In genomic region chr15:59373215-59373614, GRCh38 we compare ENCODE assay signal across 8 cellular contexts. TPM values are rescaled to one million over a fixed set of nuclear protein-coding genes. Genes with fewer than 3 reads are reported as not detected.
A peak's percentile ranks its signal among the peaks of the same experiment; 100 is the strongest.
DNase-seq lines count a peak whose midpoint lies in the region; ATAC-seq, FAIRE-seq and TF ChIP-seq lines count a peak whose summit lies in the region.

No MANE protein-coding gene starts in this region.

- ATAC-seq in WTC11, result no peak
- ATAC-seq in HG02610 (IDR thresholded peaks at IDR 0.05; ENCODE audit: unreplicated experiment), result no peak

- peak overlapping the region; percentile 80 for H3K4me2 ChIP-seq in GM23248 (ENCODE audit: unreplicated experiment)
- peak overlapping the region; percentile 81 for H3K4me2 ChIP-seq in hepatocyte
- H3K4me2 ChIP-seq in skeletal muscle satellite cell (ENCODE audit: low read length), result peak overlapping the region; percentile 81

- POLR2A ChIA-PET in WTC11 (lab: Charles Lee), result interaction anchor here (0.6 to 1.8 kb wide), 29 partner anchors 8 to 602 kb away, joined by 3 to 34 read pairs (median 4); partner anchors contain the start of genes FAM81A and MINDY2

- peak overlapping the region; percentile 57 for H3K27ac ChIP-seq in GM23248
- peak overlapping the region; percentile 83 for H3K27ac ChIP-seq in hepatocyte

- H3K27me3 ChIP-seq in GM23248 (replicated peaks; ENCODE audit: insufficient read depth) (no peaks in the 10 kb centered on the region), hepatocyte (no peaks in the 10 kb centered on the region), skeletal muscle satellite cell (ENCODE audit: control insufficient read depth, insufficient read depth, low read length) (no peaks in the 10 kb centered on the region)

- H2AFZ ChIP-seq in GM23248 (peak overlapping the region; percentile 76), hepatocyte (peak overlapping the region; percentile 64)

- CTCF ChIA-PET in WTC11 (lab: Charles Lee), result interaction anchor here (0.8 to 2.8 kb wide), 6 partner anchors 7 to 203 kb away, joined by 3 to 22 read pairs (median 4); no protein-coding TSS in a partner anchor

- WGBS in GM23248 (ENCODE audit: low coverage in 1 of 2, low lambda C conversion rate in 2 of 2, missing lambda C conversion rate in 2 of 2), 2 experiments, result 0 to 3% methylated on average over 6 of the region's 6 CpGs
- WGBS in hepatocyte (ENCODE audit: low lambda C conversion rate, missing lambda C conversion rate), result 10% methylated on average over 6 of the region's 6 CpGs

- no peaks in the 10 kb centered on the region for H3K9me3 Mint-ChIP-seq in WTC11

- H3K4me1 Mint-ChIP-seq in WTC11, result peaks cover 25% of the 10 kb centered on the region

- peak overlapping the region; percentile 91 for H3K4me3 Mint-ChIP-seq in WTC11

- DNase-seq in GM23248, result no peak
- no peak for DNase-seq in WTC11 (ENCODE audit: low spot score)
- DNase-seq in hepatocyte (ENCODE audit: low spot score), result no peak
- DNase-seq in HTR-8/SVneo (ENCODE audit: insufficient read length, low spot score), result no peak
- DNase-seq in activated CD8-positive, alpha-beta memory T cell treated with anti-CD3 and anti-CD28 coated beads, Interleukin-2, amount 50 U/mL, for 48 hours, result no peak
- DNase-seq in NAMALWA (ENCODE audit: low spot score), result no peak

- peaks cover 19% of the 10 kb centered on the region; the same call in 1 of the 2 replicates for H3F3A ChIP-seq in GM23248 (ENCODE audit: insufficient read depth)

- H4K20me1 ChIP-seq in GM23248 (ENCODE audit: insufficient read depth), result no peaks in the 10 kb centered on the region
- peaks cover 3% of the 10 kb centered on the region for H4K20me1 ChIP-seq in hepatocyte (ENCODE audit: insufficient read depth, poor library complexity, severe bottlenecking)

- H3K27ac Mint-ChIP-seq in WTC11, result peak overlapping the region; percentile 96

- H3K27me3 Mint-ChIP-seq in WTC11 (ENCODE audit: low read depth), result peaks cover 26% of the 10 kb centered on the region

- H3K36me3 ChIP-seq in GM23248 (ENCODE audit: low read depth), result no peaks in the 10 kb centered on the region
- no peaks in the 10 kb centered on the region for H3K36me3 ChIP-seq in hepatocyte (replicated peaks; ENCODE audit: insufficient read depth, low read depth)
- no peaks in the 10 kb centered on the region for H3K36me3 ChIP-seq in skeletal muscle satellite cell (ENCODE audit: insufficient read depth, low read length)

- H3K4me3 ChIP-seq in GM23248 (peak overlapping the region; percentile 85), hepatocyte (peak overlapping the region; percentile 34), skeletal muscle satellite cell (ENCODE audit: low read length) (peak overlapping the region; percentile 79)

- no peaks in the 10 kb centered on the region for H3K36me3 Mint-ChIP-seq in WTC11

- H3K4me1 ChIP-seq in GM23248 (ENCODE audit: insufficient read depth) (peaks cover 15% of the 10 kb centered on the region), hepatocyte (ENCODE audit: insufficient read depth) (no peaks in the 10 kb centered on the region), skeletal muscle satellite cell (ENCODE audit: control insufficient read depth, insufficient read depth, low read length) (peaks cover 17% of the 10 kb centered on the region)

- in situ Hi-C loops in GM23248 (cut with MboI), result no loop called here

- H3K9me2 ChIP-seq in GM23248 (ENCODE audit: insufficient read depth), result no peaks in the 10 kb centered on the region
- no peaks in the 10 kb centered on the region for H3K9me2 ChIP-seq in hepatocyte (replicated peaks; ENCODE audit: insufficient read depth)

- H3K79me2 ChIP-seq in GM23248 (ENCODE audit: insufficient read depth) (peaks cover 59% of the 10 kb centered on the region), hepatocyte (peaks cover 33% of the 10 kb centered on the region)

- TF ChIP-seq CTCF in WTC11 (IDR thresholded peaks at IDR 0.05), result no peak
- TF ChIP-seq CTCF in hepatocyte (IDR thresholded peaks at IDR 0.05; ENCODE audit: poor library complexity), result no peak

- no peak for FAIRE-seq in HTR-8/SVneo (lab: Jason Lieb, UNC)

- no peaks in the 10 kb centered on the region for H3K9me3 ChIP-seq in GM23248 (ENCODE audit: low read depth)
- H3K9me3 ChIP-seq in hepatocyte (ENCODE audit: low read depth), result no peaks in the 10 kb centered on the region
- H3K9me3 ChIP-seq in skeletal muscle satellite cell (replicated peaks; ENCODE audit: low read length), result no peaks in the 10 kb centered on the region

- H3K9ac ChIP-seq in GM23248 (peak overlapping the region; percentile 78), skeletal muscle satellite cell (ENCODE audit: low read depth, low read length) (peak overlapping the region; percentile 89)

TF ChIP-seq in WTC11, 78 proteins besides CTCF, POLR2A, EP300 and RAD21:
- TF ChIP-seq FOXP4 (CRISPR knock-in tag; IDR thresholded peaks at IDR 0.05), result no peak
- TF ChIP-seq FOXP1 (CRISPR knock-in tag; IDR thresholded peaks at IDR 0.05; ENCODE audit: borderline replicate concordance), result no peak
- no peak for TF ChIP-seq ZNF532 (CRISPR knock-in tag; IDR thresholded peaks at IDR 0.05; ENCODE audit: borderline replicate concordance)
- 0 out of 2 replicates have a peak, but pooled peaks have one; percentile 5 for TF ChIP-seq MAX (CRISPR knock-in tag; IDR thresholded peaks at IDR 0.05)
- TF ChIP-seq E2F1 (CRISPR knock-in tag; IDR thresholded peaks at IDR 0.05), result no peak
- TF ChIP-seq GABPB1 (CRISPR knock-in tag; IDR thresholded peaks at IDR 0.05), result no peak
TF ChIP-seq in WTC11: peak in this region for 1.

RNA-seq across cellular contexts. Expression of gene MYO1E, which starts 0.5 kb away (rescaled TPM):
- total RNA-seq in GM23248 (2014; rRNA removed; shearing (Covaris generic)), result 155 and 224 TPM in 2 replicates
- polyA plus RNA-seq in GM23248 (2016; fragmentation: Nextera tagmentation; extraction: Ambion mirVana) (190 and 201 TPM in 2 replicates), hepatocyte (107 and 129 TPM in 2 replicates)
- total RNA-seq in WTC11 (2021) (83.6 to 104 TPM (median 99.9 TPM) in 3 replicates), hepatocyte (98.2 and 111 TPM in 2 replicates)
- 210 and 249 TPM in 2 replicates for total RNA-seq in skeletal muscle satellite cell (2012; rRNA removed)

Comparison
In these comparisons a context has a peak if more than half of its experiments do, and no peak if none do; other contexts are left out.
1. H3K4me3 ChIP-seq: peak in every context shown above with its lines; median percentile 85 in GM23248; 79 in skeletal muscle satellite cell; 34 in hepatocyte.